Comparison of ENCODE assay signal across 27 cellular contexts in the genomic region with DNA sequence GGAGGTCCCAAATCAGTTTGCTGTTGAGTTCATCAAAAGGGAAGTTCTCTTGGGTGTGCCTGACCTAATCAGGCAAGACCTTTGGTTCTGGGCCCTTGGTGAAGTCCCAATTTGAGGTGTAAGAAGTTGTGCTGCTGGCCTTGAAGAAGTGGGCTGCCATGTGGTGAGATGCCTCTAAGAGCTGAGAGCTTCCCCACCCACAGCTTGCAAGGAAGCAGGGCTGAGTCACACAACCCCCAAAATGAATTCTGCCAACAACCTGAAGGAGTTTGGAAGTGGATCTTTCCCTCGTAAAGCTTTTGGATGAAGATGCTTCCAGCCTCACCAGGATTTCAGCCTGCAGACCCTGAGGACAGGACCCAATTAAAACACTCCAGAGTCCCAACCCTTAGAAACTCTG.
"Had no signal": no experiment of that assay in that cellular context is flagged by ENCODE, and none has a peak within 500 bp of the region (broad histone marks: within the 10 kb centered on the region; RNA-seq: fewer than 3 reads in every experiment).

No MANE protein-coding gene starts in this region.

- H3K4me1 Mint-ChIP-seq: activated CD4-positive, alpha-beta T cell treated with anti-CD3 and anti-CD28 coated beads, Interleukin-2, amount 10 ng/mL, durations not matched to agents 7 days and 5 days; activated T-helper 17 cell treated with anti-CD3 and anti-CD28 coated beads, Interleukin-2, amount 50 U/mL, for 72 hours; T-helper 17 cell had no signal

- H3K27me3 ChIP-seq: foreskin keratinocyte, gastrocnemius medialis had no signal

- H3K9me3 ChIP-seq: esophagus muscularis mucosa, gastrocnemius medialis had no signal

- H3K9me3 Mint-ChIP-seq: activated CD4-positive, alpha-beta T cell treated with anti-CD3 and anti-CD28 coated beads, Interleukin-2, amount 10 ng/mL, durations not matched to agents 7 days and 5 days; activated CD8-positive, alpha-beta T cell treated with anti-CD3 and anti-CD28 coated beads for 36 hours; activated T-cell treated with anti-CD3 and anti-CD28 coated beads, Interleukin-2, amount 50 U/mL, for 4 hours; activated T-helper 17 cell treated with anti-CD3 and anti-CD28 coated beads, Interleukin-2, amount 50 U/mL, for 72 hours; endodermal cell; T-helper 2 cell treated with Interferon-gamma antibody and Interleukin-4, amounts not matched to agents 5 μg/mL and 100 μg/mL, for 36 hours had no signal

- H3K27ac ChIP-seq: esophagus muscularis mucosa, foreskin keratinocyte, gastrocnemius medialis had no signal

- ATAC-seq: activated CD8-positive, alpha-beta T cell treated with anti-CD3 and anti-CD28 coated beads for 36 hours; activated T-cell treated with anti-CD3 and anti-CD28 coated beads, Interleukin-2, amount 50 U/mL, for 4 hours; activated T-helper 17 cell treated with anti-CD3 and anti-CD28 coated beads, Interleukin-2, amount 50 U/mL, for 72 hours; foreskin keratinocyte; gastrocnemius medialis; T-helper 17 cell had no signal

- H3K4me1 ChIP-seq: esophagus muscularis mucosa, foreskin keratinocyte, gastrocnemius medialis had no signal

- H3K4me3 ChIP-seq: esophagus muscularis mucosa, gastrocnemius medialis had no signal

- H3K4me3 Mint-ChIP-seq: activated CD4-positive, alpha-beta T cell treated with anti-CD3 and anti-CD28 coated beads, Interleukin-2, amount 10 ng/mL, durations not matched to agents 7 days and 5 days; activated CD8-positive, alpha-beta T cell treated with anti-CD3 and anti-CD28 coated beads for 36 hours; activated naive CD8-positive, alpha-beta T cell; activated T-cell treated with anti-CD3 and anti-CD28 coated beads, Interleukin-2, amount 50 U/mL, for 4 hours; activated T-helper 17 cell treated with anti-CD3 and anti-CD28 coated beads, Interleukin-2, amount 50 U/mL, for 72 hours; endodermal cell; T-helper 17 cell; T-helper 2 cell treated with Interferon-gamma antibody and Interleukin-4, amounts not matched to agents 5 μg/mL and 100 μg/mL, for 36 hours had no signal

- H3K27ac Mint-ChIP-seq: activated CD4-positive, alpha-beta T cell treated with anti-CD3 and anti-CD28 coated beads, Interleukin-2, amount 10 ng/mL, durations not matched to agents 7 days and 5 days; activated CD8-positive, alpha-beta T cell treated with anti-CD3 and anti-CD28 coated beads for 36 hours; activated naive CD8-positive, alpha-beta T cell; activated T-helper 17 cell treated with anti-CD3 and anti-CD28 coated beads, Interleukin-2, amount 50 U/mL, for 72 hours; endodermal cell; T-helper 17 cell; T-helper 2 cell treated with Interferon-gamma antibody and Interleukin-4, amounts not matched to agents 5 μg/mL and 100 μg/mL, for 36 hours had no signal

- FAIRE-seq: astrocyte, colon had no signal

- H3K36me3 Mint-ChIP-seq: activated naive CD8-positive, alpha-beta T cell had no signal

- DNase-seq: activated CD4-positive, alpha-beta T cell treated with anti-CD3 and anti-CD28 coated beads for 1 hour; activated CD4-positive, alpha-beta T cell treated with anti-CD3 and anti-CD28 coated beads for 4 hours; activated CD4-positive, alpha-beta T cell treated with anti-CD3 and anti-CD28 coated beads, Interleukin-2, amount 10 ng/mL, durations not matched to agents 7 days and 5 days; activated CD4-positive, alpha-beta T cell treated with anti-CD3 and anti-CD28 coated beads, Interleukin-2, amount 50 U/mL, for 48 hours; activated CD8-positive, alpha-beta memory T cell treated with anti-CD3 and anti-CD28 coated beads for 24 hours; activated CD8-positive, alpha-beta T cell treated with anti-CD3 and anti-CD28 coated beads for 36 hours; activated effector memory CD4-positive, alpha-beta T cell treated with Interleukin-2 at 50 U/mL for 16 hours; activated gamma-delta T cell treated with Interleukin-2 at 50 U/mL for 16 hours; activated naive CD4-positive, alpha-beta T cell treated with anti-CD3 and anti-CD28 coated beads, Interleukin-2, amount 50 U/mL, for 16 hours; activated naive CD4-positive, alpha-beta T cell treated with Interleukin-2 at 50 U/mL for 16 hours; activated T-cell treated with anti-CD3 and anti-CD28 coated beads, Interleukin-2, amount 50 U/mL, for 4 hours; amniotic stem cell; cortex of kidney; effector memory CD4-positive, alpha-beta T cell; endodermal cell; foreskin keratinocyte; gastrocnemius medialis; hippocampal formation; T-helper 1 cell; T-helper 17 cell; T1000 had no signal

- H3K36me3 ChIP-seq: esophagus muscularis mucosa, gastrocnemius medialis had no signal
